14 cellular contexts compared by ENCODE assay signal in the genomic region with DNA sequence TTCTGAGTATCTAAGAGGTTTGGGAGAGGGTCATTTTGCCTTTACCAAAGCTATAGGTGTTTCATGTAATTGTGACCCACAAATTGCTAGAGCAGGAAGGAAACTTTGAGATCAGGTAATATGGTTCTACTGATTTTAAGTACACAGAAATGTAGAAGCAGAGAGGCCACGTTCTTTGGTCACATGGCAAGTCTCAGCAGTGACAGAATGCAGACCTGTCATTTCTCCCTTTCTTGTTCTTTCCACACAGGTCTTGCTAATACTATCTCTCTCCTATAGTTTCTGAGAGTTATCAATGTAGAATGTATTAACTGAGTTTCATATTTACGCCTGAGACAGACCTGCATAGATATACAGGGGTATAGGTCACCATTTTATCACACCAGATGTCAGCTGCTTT. TPM values are rescaled to one million over a fixed set of nuclear protein-coding genes. Genes with fewer than 3 reads are reported as not detected.
A peak's percentile ranks its signal among the peaks of the same experiment; 100 is the strongest.
DNase-seq lines count a peak whose midpoint lies in the region; ATAC-seq and TF ChIP-seq lines count a peak whose summit lies in the region.
"Had no signal": no experiment of that assay in that cellular context is flagged by ENCODE, and none has a peak within 500 bp of the region (broad histone marks: within the 10 kb centered on the region; RNA-seq: fewer than 3 reads in every experiment).

No MANE protein-coding gene starts in this region.

- H3K9me3 Mint-ChIP-seq in Caco-2 (ENCODE audit: unreplicated experiment) (no peaks in the 10 kb centered on the region), immature natural killer cell (no peaks in the 10 kb centered on the region)

- peak; percentile 15 for ATAC-seq in GM18498 (IDR thresholded peaks at IDR 0.05; ENCODE audit: unreplicated experiment)
- ATAC-seq in psoas muscle = no peak
- no peak for ATAC-seq in GM18907 (IDR thresholded peaks at IDR 0.05; ENCODE audit: unreplicated experiment)

- TF ChIP-seq CTCF in esophagus squamous epithelium (IDR thresholded peaks at IDR 0.05) = no peak
- no peak for TF ChIP-seq CTCF in psoas muscle (IDR thresholded peaks at IDR 0.05)
- no peak for TF ChIP-seq CTCF in Caco-2 (IDR thresholded peaks at IDR 0.05; ENCODE audit: insufficient read depth in 1 of 2, low read depth in 1 of 2, low read length in 1 of 2, severe bottlenecking in 1 of 2, unreplicated experiment in 1 of 2)

- H3K4me1 Mint-ChIP-seq in Caco-2 (ENCODE audit: low read depth, unreplicated experiment) (peaks cover 13% of the 10 kb centered on the region), immature natural killer cell (no peaks in the 10 kb centered on the region)

- H3K9ac ChIP-seq in HUES6 (ENCODE audit: low read length) = peak overlapping the region; percentile 87

- no TSS peak for BruUV-seq in Caco-2 (replicated peaks; lab: Mats Ljungman, UMichigan)

- peaks cover 61% of the 10 kb centered on the region for H3K4me1 ChIP-seq in HUES6 (ENCODE audit: control insufficient read depth, insufficient read depth, low read length)
- peaks cover 7 to 42% (median 33%) of the 10 kb centered on the region in 3 donors for H3K4me1 ChIP-seq in esophagus squamous epithelium
- H3K4me1 ChIP-seq in psoas muscle = peaks cover 24% of the 10 kb centered on the region
- peaks cover 27% of the 10 kb centered on the region for H3K4me1 ChIP-seq in Caco-2

- H3K27me3 ChIP-seq in HUES6 (ENCODE audit: control insufficient read depth, insufficient read depth, low read length) = no peaks in the 10 kb centered on the region; the same call in 1 of the 2 replicates
- no peaks in the 10 kb centered on the region for H3K27me3 ChIP-seq in esophagus squamous epithelium
- H3K27me3 ChIP-seq in psoas muscle (ENCODE audit: insufficient read depth in 3 of 3, low read length in 2 of 3) = no peaks in the 10 kb centered on the region
- no peaks in the 10 kb centered on the region for H3K27me3 ChIP-seq in Caco-2 (replicated peaks; ENCODE audit: control insufficient read depth, insufficient read depth, low read length)

- 65 to 75% methylated on average over 2 of the region's 2 CpGs for WGBS in esophagus squamous epithelium, 2 donors
- 20 to 43% (median 21%) methylated on average over 2 of the region's 2 CpGs for WGBS in psoas muscle, 3 donors

- CTCF ChIA-PET in Caco-2 (lab: Charles Lee) = interaction anchor here (1.4 to 1.6 kb wide), 2 partner anchors 21 to 493 kb away, joined by 4 to 6 read pairs; no protein-coding TSS in a partner anchor

- H3K27ac Mint-ChIP-seq in Caco-2 (ENCODE audit: unreplicated experiment) = no peak overlapping the region
- no peak overlapping the region for H3K27ac Mint-ChIP-seq in immature natural killer cell

- no peaks in the 10 kb centered on the region for H3K9me3 ChIP-seq in HUES6 (ENCODE audit: control insufficient read depth, insufficient read depth, low read depth, low read length)
- no peaks in the 10 kb centered on the region for H3K9me3 ChIP-seq in esophagus squamous epithelium
- H3K9me3 ChIP-seq in psoas muscle = no peaks in the 10 kb centered on the region
- no peaks in the 10 kb centered on the region for H3K9me3 ChIP-seq in Caco-2

- H3K27ac ChIP-seq in HUES6 (ENCODE audit: low read depth, low read length) (peak overlapping the region; percentile 92), esophagus squamous epithelium (peak overlapping the region; percentile 40 to 82 (median 61)), psoas muscle (peak overlapping the region; percentile 94)
- H3K27ac ChIP-seq: VCaP had no signal

- H3K27me3 Mint-ChIP-seq in Caco-2 (ENCODE audit: insufficient read depth, unreplicated experiment) (no peaks in the 10 kb centered on the region), immature natural killer cell (ENCODE audit: low read depth in 3 of 3) (peaks cover under 1 to 6% (median 4%) of the 10 kb centered on the region in 3 donors)

- H3K4me3 Mint-ChIP-seq in Caco-2 (ENCODE audit: unreplicated experiment) (no peak overlapping the region), immature natural killer cell (no peak overlapping the region)

- POLR2A ChIA-PET in Caco-2 (lab: Charles Lee) = no interaction called here

- H3K36me3 ChIP-seq in HUES6 (ENCODE audit: control insufficient read depth, insufficient read depth, low read length) (no peaks in the 10 kb centered on the region), esophagus squamous epithelium (no peaks in the 10 kb centered on the region), psoas muscle (ENCODE audit: insufficient read depth in 1 of 2, low read depth in 1 of 2) (no peaks in the 10 kb centered on the region), Caco-2 (ENCODE audit: control insufficient read depth, insufficient read depth, low read length) (no peaks in the 10 kb centered on the region)

- no peak overlapping the region for H3K4me3 ChIP-seq in HUES6 (ENCODE audit: low read depth, low read length)
- no peak overlapping the region for H3K4me3 ChIP-seq in esophagus squamous epithelium
- H3K4me3 ChIP-seq in psoas muscle = no peak overlapping the region
- H3K4me3 ChIP-seq in Caco-2 (ENCODE audit: low read depth, low read length) = no peak overlapping the region

- H3K36me3 Mint-ChIP-seq in Caco-2 (ENCODE audit: insufficient read depth, unreplicated experiment) (no peaks in the 10 kb centered on the region), immature natural killer cell (no peaks in the 10 kb centered on the region)

- intact Hi-C loops in esophagus squamous epithelium (cut with DNase I) (no loop called here), psoas muscle (cut with DNase I) (no loop called here), Caco-2 (cut with micrococcal nuclease; ENCODE audit: unreplicated experiment) (no loop called here)

- no peak for DNase-seq in esophagus squamous epithelium (lab: John Stamatoyannopoulos, UW)
- no peak for DNase-seq in psoas muscle
- no peak for DNase-seq in Caco-2
- no peak for DNase-seq in NCI-H2227 (lab: John Stamatoyannopoulos, UW; ENCODE audit: unreplicated experiment)
- no peak for DNase-seq in immature natural killer cell
- DNase-seq: activated naive CD4-positive, alpha-beta T cell treated with Interleukin-2 at 50 U/mL for 16 hours; caudate nucleus; stimulated activated naive CD4-positive, alpha-beta T cell had no signal

- no peak for TF ChIP-seq POLR2A in esophagus squamous epithelium (IDR thresholded peaks at IDR 0.05)

RNA-seq across cellular contexts. Expression of a gene that starts 10.9 kb away (rescaled TPM):
- not detected for total RNA-seq in esophagus squamous epithelium
- not detected for total RNA-seq in psoas muscle
- polyA plus RNA-seq in psoas muscle = not detected
- total RNA-seq in Caco-2 (2022) = not detected in 2 replicates
- not detected for polyA plus RNA-seq in immature natural killer cell
- total RNA-seq: kidney, myocyte had no signal

RNA-seq across cellular contexts. Expression of a gene that starts 47.1 kb away (rescaled TPM):
- total RNA-seq in esophagus squamous epithelium (10 to 100 TPM in 2 of 4 donors, 1 to 10 TPM in 2; 2.4 to 18.6 (median 12.4) TPM), psoas muscle (1 to 10 TPM in 1 of 4 donors, under 1 TPM in 2, not detected in 1; 0.32 to 1.2 (median 0.59) TPM), Caco-2 (2022) (1.8 and 2.5 TPM in 2 replicates)
- polyA plus RNA-seq in psoas muscle (1 to 10 TPM in 1 of 3 donors, under 1 TPM in 2; 0.68 to 1.8 (median 0.79) TPM), immature natural killer cell (10 to 100 TPM; 15.3 to 33.5 (median 31.8) TPM)
